12 cellular contexts compared by ENCODE assay signal in the genomic region with DNA sequence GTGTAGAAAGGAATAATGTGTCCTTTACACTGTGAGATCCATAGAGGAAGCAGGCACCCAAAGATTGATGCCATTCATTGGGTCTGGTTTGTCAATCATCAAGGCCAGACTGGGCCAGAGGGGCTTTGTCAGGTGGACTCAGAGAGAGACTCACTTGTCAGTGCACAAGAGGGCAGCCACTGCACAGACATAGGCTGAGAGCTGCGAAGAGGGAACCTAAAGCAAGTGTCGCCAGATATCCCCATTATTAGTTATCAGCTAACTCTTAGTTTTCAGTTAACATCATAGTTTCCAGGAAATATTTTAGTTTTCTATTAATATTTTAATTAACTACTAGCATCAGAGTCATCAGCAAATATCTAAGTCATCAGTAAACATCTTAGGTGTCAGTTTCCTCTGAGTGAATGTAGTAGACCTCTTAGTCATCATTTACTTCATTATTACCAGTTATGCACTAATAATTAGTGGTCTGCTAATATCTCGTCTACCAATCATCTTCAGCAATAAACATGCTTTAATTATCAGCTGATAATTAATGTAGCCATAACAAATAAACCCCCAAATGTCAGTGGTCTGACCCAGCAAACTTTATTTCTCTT. TPM values are rescaled to one million over a fixed set of nuclear protein-coding genes. Genes with fewer than 3 reads are reported as not detected.
DNase-seq lines count a peak whose midpoint lies in the region; ATAC-seq and TF ChIP-seq lines count a peak whose summit lies in the region.
"Had no signal": no experiment of that assay in that cellular context is flagged by ENCODE, and none has a peak within 500 bp of the region (broad histone marks: within the 10 kb centered on the region; RNA-seq: fewer than 3 reads in every experiment).

No MANE protein-coding gene starts in this region.

- ATAC-seq in Right ventricle myocardium inferior: no peak
- no peak for ATAC-seq in lung (ENCODE audit: insufficient read depth, low FRiP score)
- no peak for ATAC-seq in HG02885 (IDR thresholded peaks at IDR 0.05; ENCODE audit: poor library complexity, unreplicated experiment)

- TF ChIP-seq CTCF in ascending aorta (IDR thresholded peaks at IDR 0.05) (no peak), lung (IDR thresholded peaks at IDR 0.05; ENCODE audit: control extremely low read depth, extremely low read depth) (no peak), transverse colon (IDR thresholded peaks at IDR 0.05) (no peak)

- no peak for TF ChIP-seq EP300 in transverse colon (IDR thresholded peaks at IDR 0.05; ENCODE audit: low read depth)

- peak; percentile 4 for DNase-seq in cardiac septum (ENCODE audit: low spot score)
- DNase-seq in Right ventricle myocardium inferior (ENCODE audit: missing footprints): no peak
- DNase-seq in ascending aorta (ENCODE audit: low spot score in 2 of 2): no peak
- DNase-seq in lung (ENCODE audit: low spot score): no peak
- no peak for DNase-seq in transverse colon
- no peak for DNase-seq in NCI-H526 treated with DMSO at 0.1 percent for 48 hours (lab: John Stamatoyannopoulos, UW)
- DNase-seq in NCI-H446 treated with DMSO at 0.1 percent for 48 hours (lab: John Stamatoyannopoulos, UW): no peak
- DNase-seq: activated naive CD4-positive, alpha-beta T cell treated with anti-CD3 and anti-CD28 coated beads for 36 hours; Caco-2 had no signal

- H3K27me3 ChIP-seq in ascending aorta: no peaks in the 10 kb centered on the region
- no peaks in the 10 kb centered on the region for H3K27me3 ChIP-seq in lung (ENCODE audit: control insufficient read depth, insufficient read depth)
- H3K27me3 ChIP-seq in transverse colon: no peaks in the 10 kb centered on the region

- H3K4me3 ChIP-seq in ascending aorta (no peak overlapping the region), lung (no peak overlapping the region), transverse colon (no peak overlapping the region)
- H3K4me3 ChIP-seq: SK-N-MC, skin epidermis had no signal

- 86 to 88% methylated on average over 3 of the region's 3 CpGs for WGBS in lung, 2 donors
- 78 to 87% methylated on average over 3 of the region's 3 CpGs for WGBS in transverse colon (ENCODE audit: low coverage in 1 of 2), 2 donors

- peak overlapping the region; percentile 14 to 41 for H3K27ac ChIP-seq in ascending aorta
- peak overlapping the region; percentile 78 to 84 for H3K27ac ChIP-seq in lung (ENCODE audit: low read depth in 1 of 2, low read length in 1 of 2)
- H3K27ac ChIP-seq in transverse colon: peak overlapping the region; percentile 49 to 67 (median 60)
- H3K27ac ChIP-seq: SK-N-MC had no signal

- no peaks in the 10 kb centered on the region for H3K36me3 ChIP-seq in ascending aorta
- no peaks in the 10 kb centered on the region for H3K36me3 ChIP-seq in lung (ENCODE audit: control insufficient read depth in 2 of 2, insufficient read depth in 2 of 2, low read length in 2 of 2)
- H3K36me3 ChIP-seq in transverse colon: no peaks in the 10 kb centered on the region

- no peak for TF ChIP-seq POLR2A in transverse colon (IDR thresholded peaks at IDR 0.05)

- H3K4me1 ChIP-seq in ascending aorta: peaks cover 14 to 27% of the 10 kb centered on the region in 2 donors
- peaks cover 24 to 31% of the 10 kb centered on the region in 2 donors for H3K4me1 ChIP-seq in lung (ENCODE audit: control insufficient read depth in 2 of 2, insufficient read depth in 2 of 2, low read length in 2 of 2)
- H3K4me1 ChIP-seq in transverse colon: peaks cover 21 to 41% (median 29%) of the 10 kb centered on the region in 4 donors
- H3K4me1 ChIP-seq: Caco-2 had no signal

- H3K9me3 ChIP-seq in ascending aorta (no peaks in the 10 kb centered on the region), lung (ENCODE audit: control insufficient read depth in 2 of 2, insufficient read depth in 1 of 2, low read length in 1 of 2) (peaks cover 0 to 2% of the 10 kb centered on the region in 2 donors), transverse colon (no peaks in the 10 kb centered on the region)
- H3K9me3 ChIP-seq: Caco-2 had no signal

- intact Hi-C loops in cardiac septum (cut with DNase I) (loop anchor here (5.0 kb wide), 2 partner anchors 39 to 104 kb away; partner anchors contain the start of gene LIMD1), Right ventricle myocardium inferior (cut with DNase I) (loop anchor here (5.0 kb wide), 1 partner anchor 39 kb away; the partner anchor contains the start of gene LIMD1), ascending aorta (cut with DNase I) (no loop called here), transverse colon (cut with DNase I; ENCODE audit: low total_unique reads) (no loop called here)

- in situ Hi-C loops in transverse colon (cut with MboI; ENCODE audit: low pct_ligation_motif_present in 1 of 4, low pct_unique_long_range_greater_than_20kb in 1 of 4, low sequenced_read_pairs in 3 of 4): no loop called here

RNA-seq across cellular contexts. Expression of gene LIMD1, which starts 41.7 kb away (rescaled TPM):
- total RNA-seq in cardiac septum (30.5 TPM), Right ventricle myocardium inferior (34.1 TPM), ascending aorta (36.8 TPM), lung (100 to 1,000 TPM in 1 of 2 donors, 10 to 100 TPM in 1; 70.0 to 123 TPM), transverse colon (10 to 100 TPM; 28.3 to 84.9 (median 36.0) TPM)
- 10 to 100 TPM in 1 of 2 donors, 1 to 10 TPM in 1; 9.3 to 18.5 TPM for polyA plus RNA-seq in lung

Comparison
In these comparisons a context has a peak if more than half of its experiments do, and no peak if none do; other contexts are left out.
1. H3K27ac ChIP-seq: peak in every context shown above with its lines; median percentile 81 in lung; 60 in transverse colon; 28 in ascending aorta.
2. intact Hi-C loops: an anchor here in cardiac septum (5.0 kb wide) and Right ventricle myocardium inferior (5.0 kb wide); none called in ascending aorta and transverse colon.